Comparison of ENCODE assay signal across 9 cellular contexts in genomic region chr1:214123061-214123784, GRCh38.
DNase-seq lines count a peak whose midpoint lies in the region; ATAC-seq, FAIRE-seq and TF ChIP-seq lines count a peak whose summit lies in the region.
"Had no signal": no experiment of that assay in that cellular context is flagged by ENCODE, and none has a peak within 500 bp of the region (broad histone marks: within the 10 kb centered on the region; RNA-seq: fewer than 3 reads in every experiment).

No MANE protein-coding gene starts in this region.

- intact Hi-C loops in HepG2 (cut with micrococcal nuclease; ENCODE audit: unreplicated experiment), result loop anchor here (1.0 to 5.0 kb wide), 10 partner anchors 72 to 1001 kb away; no protein-coding TSS in a partner anchor
- intact Hi-C loops in upper lobe of right lung (cut with DNase I), result loop anchor here (10.0 kb wide), 1 partner anchor 748 kb away; no protein-coding TSS in a partner anchor

- FAIRE-seq in HepG2 (lab: Jason Lieb, UNC), result peak; percentile 89

- H2AFZ ChIP-seq in HepG2 (ENCODE audit: low read length), result peak overlapping the region; percentile 71

- CTCF ChIA-PET in HepG2 (lab: Yijun Ruan, JAX; ENCODE audit: low intra/inter-chr PET ratio, low total read pairs), result interaction anchor here (0.8 to 1.2 kb wide), 3 partner anchors 96 to 136 kb away, joined by 3 to 4 read pairs (median 3); partner anchors contain the start of gene PROX1

- TF ChIP-seq RAD21 in HepG2 (CRISPR knock-in tag; IDR thresholded peaks at IDR 0.05), result peak; percentile 94

- no peaks in the 10 kb centered on the region for H4K20me1 ChIP-seq in HepG2 (ENCODE audit: insufficient read depth, low read length)

- DNase-seq in Daoy (ENCODE audit: low read depth) (peak; percentile 72), MG63 (peak; percentile 20), Peyer's patch (peak in 1 of 3 donors; percentile 56), dedifferentiated amniotic fluid mesenchymal stem cell (ENCODE audit: extremely low spot score) (peak; percentile 66), HepG2 (ENCODE audit: low spot score) (peak; percentile 86), upper lobe of right lung (no peak), GDM1 (lab: John Stamatoyannopoulos, UW) (no peak)
- DNase-seq: activated B cell treated with CpG ODN at 0.5 μM for 24 hours had no signal

- POLR2A ChIA-PET in HepG2 (lab: Yijun Ruan, JAX), result interaction anchor here (0.8 to 5.1 kb wide), 11 partner anchors 20 to 751 kb away, joined by 3 to 52 read pairs (median 5); partner anchors contain the start of gene PROX1

- TF ChIP-seq EP300 in HepG2 (IDR thresholded peaks at IDR 0.05; ENCODE audit: low read depth in 2 of 2, low read length in 2 of 2) (peak in 1 of 2 experiments; percentile 42; a peak in 1 of 4 replicates), HepG2 (CRISPR knock-in tag; IDR thresholded peaks at IDR 0.05; ENCODE audit: borderline replicate concordance) (no peak)

- H3K4me3 ChIP-seq in MG63 (no peak overlapping the region), Peyer's patch (no peak overlapping the region), HepG2 (replicated peaks in 1 of 3; ENCODE audit: insufficient read depth in 1 of 3, low read depth in 2 of 3, low read length in 3 of 3) (no peak overlapping the region), upper lobe of right lung (no peak overlapping the region)

- H3K27me3 ChIP-seq in MG63 (no peaks in the 10 kb centered on the region), Peyer's patch (no peaks in the 10 kb centered on the region), HepG2 (ENCODE audit: control insufficient read depth in 1 of 2, insufficient read depth in 2 of 2, low read length in 2 of 2) (no peaks in the 10 kb centered on the region), upper lobe of right lung (no peaks in the 10 kb centered on the region)

- TF ChIP-seq CTCF in Peyer's patch (IDR thresholded peaks at IDR 0.05) (peak in 5 of 6 experiments; percentile 8 to 70 (median 66)), HepG2 (CRISPR knock-in tag; IDR thresholded peaks at IDR 0.05) (peak; percentile 92), upper lobe of right lung (IDR thresholded peaks at IDR 0.05) (peak; percentile 49)

- H3K4me1 ChIP-seq in Peyer's patch (no peaks in the 10 kb centered on the region), HepG2 (ENCODE audit: insufficient read depth, low read length) (peaks cover 62% of the 10 kb centered on the region), upper lobe of right lung (peaks cover 5% of the 10 kb centered on the region)

- H3K9ac ChIP-seq in HepG2 (ENCODE audit: insufficient read depth, low read depth, low read length), result no peak overlapping the region; the same call in 1 of the 2 replicates

- ATAC-seq in GM21576 (IDR thresholded peaks at IDR 0.05; ENCODE audit: unreplicated experiment), result peak; percentile 76
- peak; percentile 91 for ATAC-seq in HepG2
- ATAC-seq in upper lobe of right lung, result peak; percentile 78

- no peak overlapping the region for H3K27ac ChIP-seq in Peyer's patch
- H3K27ac ChIP-seq in HepG2 (ENCODE audit: extremely low read length, insufficient read depth, low read length), result peak overlapping the region; percentile 49
- H3K27ac ChIP-seq in upper lobe of right lung, result no peak overlapping the region

- no peaks in the 10 kb centered on the region for H3K79me2 ChIP-seq in HepG2 (ENCODE audit: insufficient read depth, low read length)

- H3K9me3 ChIP-seq in MG63 (no peaks in the 10 kb centered on the region; the same call in 1 of the 2 replicates), Peyer's patch (peaks cover 0 to 3% (median under 1%) of the 10 kb centered on the region in 4 donors), HepG2 (ENCODE audit: low read length) (peaks cover 2% of the 10 kb centered on the region), upper lobe of right lung (no peaks in the 10 kb centered on the region)

- 3% methylated on average over 7 of the region's 7 CpGs for WGBS in HepG2 (ENCODE audit: low lambda C conversion rate)

- no peaks in the 10 kb centered on the region for H3K36me3 ChIP-seq in MG63
- no peaks in the 10 kb centered on the region for H3K36me3 ChIP-seq in Peyer's patch
- H3K36me3 ChIP-seq in HepG2 (replicated peaks in 1 of 2; ENCODE audit: control insufficient read depth in 1 of 2, insufficient read depth in 2 of 2, low read length in 2 of 2), result no peaks in the 10 kb centered on the region
- H3K36me3 ChIP-seq in upper lobe of right lung, result no peaks in the 10 kb centered on the region

- TF ChIP-seq POLR2A in Peyer's patch (IDR thresholded peaks at IDR 0.05) (no peak), HepG2 (IDR thresholded peaks at IDR 0.05; ENCODE audit: insufficient read depth in 1 of 2, low read depth in 2 of 2, low read length in 2 of 2) (no peak)

- H3K4me2 ChIP-seq in HepG2 (ENCODE audit: low read depth, low read length), result peak overlapping the region; percentile 45; the same call in 1 of the 2 replicates

- in situ Hi-C loops in HepG2 (cut with HindIII; ENCODE audit: extremely low pct_ligation_motif_present, low pct_unique_long_range_greater_than_20kb), result loop anchor here (10.0 to 25.0 kb wide), 5 partner anchors 111 to 998 kb away; no protein-coding TSS in a partner anchor

- BruUV-seq in HepG2 (replicated peaks; lab: Mats Ljungman, UMichigan), result no TSS peak

TF ChIP-seq in HepG2, 621 proteins besides CTCF, POLR2A, EP300 and RAD21 (continues in another document):
- TF ChIP-seq GLMP (CRISPR knock-in tag; IDR thresholded peaks at IDR 0.05; ENCODE audit: borderline replicate concordance) (no peak), FOXP1 (IDR thresholded peaks at IDR 0.05) (no peak), FOXP1 (CRISPR knock-in tag; IDR thresholded peaks at IDR 0.05) (no peak; the same call in 1 of the 2 replicates), ATF4 (CRISPR knock-in tag; IDR thresholded peaks at IDR 0.05) (peak in 1 of 2 experiments; percentile 69; a peak in 1 of 4 replicates), ATF2 (CRISPR knock-in tag; IDR thresholded peaks at IDR 0.05) (peak; percentile 54; the same call in 1 of the 2 replicates), NFIC (IDR thresholded peaks at IDR 0.05; ENCODE audit: low read length) (0 out of 2 replicates have a peak, but pooled peaks have one; percentile 8), ZNF766 (CRISPR knock-in tag; IDR thresholded peaks at IDR 0.05; ENCODE audit: borderline replicate concordance) (no peak), NAIF1 (CRISPR knock-in tag; IDR thresholded peaks at IDR 0.05; ENCODE audit: borderline replicate concordance) (no peak), IRF1 (CRISPR knock-in tag; IDR thresholded peaks at IDR 0.05; ENCODE audit: low read depth) (no peak), PPARG (CRISPR knock-in tag; conservative IDR thresholded peaks at IDR 0.05) (no peak; the same call in 1 of the 2 replicates), YEATS4 (CRISPR knock-in tag; IDR thresholded peaks at IDR 0.05; ENCODE audit: borderline replicate concordance) (no peak), ZNF18 (CRISPR knock-in tag; IDR thresholded peaks at IDR 0.05; ENCODE audit: insufficient replicate concordance) (no peak), CHD2 (IDR thresholded peaks at IDR 0.05; ENCODE audit: low read depth, low read length) (no peak)

Comparison
In these comparisons a context has a peak if more than half of its experiments do, and no peak if none do; other contexts are left out.
1. DNase-seq: peak in Daoy (single experiment), MG63 (single experiment), dedifferentiated amniotic fluid mesenchymal stem cell (single experiment) and HepG2 (single experiment); none in upper lobe of right lung (single experiment) and GDM1 (single experiment).
2. Peak in every context shown above with its lines, with median percentiles within 50 percentile points of each other: ATAC-seq and CTCF ChIP-seq.